In the genomic region with DNA sequence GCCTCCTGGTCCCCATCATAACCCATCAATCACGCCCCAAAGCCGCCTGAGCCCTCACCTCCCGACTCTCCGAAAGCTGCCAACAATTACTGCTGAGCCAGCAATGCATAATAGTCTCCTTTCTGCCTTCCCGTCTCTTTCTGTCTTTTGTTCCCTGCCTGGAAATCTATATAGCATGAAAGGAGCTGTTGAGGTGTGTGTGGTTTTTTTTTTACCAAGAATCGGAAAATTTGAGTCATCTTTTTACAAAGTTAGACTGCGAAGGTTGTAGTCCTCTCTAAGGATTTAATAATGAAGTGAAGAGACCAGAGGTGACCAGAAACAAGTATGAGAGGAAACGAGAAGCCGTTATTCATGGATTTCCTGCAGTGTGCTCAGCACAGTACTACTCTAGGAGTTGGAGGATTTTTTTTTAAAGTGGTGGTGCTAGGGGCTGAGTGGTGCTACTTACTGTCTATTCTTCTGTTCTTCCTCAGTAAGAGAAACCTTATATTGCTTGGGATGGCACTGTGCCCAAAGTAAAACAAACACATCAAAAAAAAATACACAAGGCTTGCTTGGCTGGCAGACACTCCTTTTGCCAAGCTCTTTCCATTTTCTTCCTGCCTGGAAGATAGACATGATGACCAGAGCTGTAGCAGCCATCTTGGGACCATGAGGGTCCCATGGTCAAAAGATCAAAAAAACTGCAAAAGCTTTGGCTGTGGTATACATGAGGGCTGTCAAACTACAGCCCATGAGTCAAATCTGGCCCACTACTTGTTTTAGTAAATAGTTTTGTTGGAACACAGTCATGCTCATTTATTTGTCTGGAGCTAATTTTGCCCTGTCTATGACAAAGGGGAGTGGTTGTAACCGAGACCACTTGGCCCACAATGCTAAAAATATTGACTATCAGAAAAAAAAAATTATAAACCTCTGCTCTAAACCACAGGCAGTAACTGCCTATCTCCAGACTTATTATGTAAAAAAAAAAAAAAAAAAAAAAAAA, we compare ENCODE assay signal across 8 cellular contexts. TPM values are rescaled to one million over a fixed set of nuclear protein-coding genes. Genes with fewer than 3 reads are reported as not detected.
DNase-seq lines count a peak whose midpoint lies in the region; TF ChIP-seq lines count a peak whose summit lies in the region.

No MANE protein-coding gene starts in this region.

- no peaks in the 10 kb centered on the region for H3K27me3 ChIP-seq in trophoblast cell (ENCODE audit: insufficient read depth, low read length)

- WGBS in trophoblast cell (ENCODE audit: extremely low coverage, insufficient coverage, insufficient read length), result no CpG with 5 or more reads among the region's 10 CpGs

- no peak overlapping the region for H3K4me3 ChIP-seq in trophoblast cell (ENCODE audit: low read depth, low read length)

- peak overlapping the region in 1 of 2 donors; percentile 26 for H3K4me3 Mint-ChIP-seq in CD14-positive monocyte

- H3K9me3 Mint-ChIP-seq in CD14-positive monocyte, result no peaks in the 10 kb centered on the region

- H3K23ac ChIP-seq in trophoblast cell (ENCODE audit: low read length), result no peak overlapping the region

- H3K4me1 Mint-ChIP-seq in CD14-positive monocyte, result peaks cover 8% of the 10 kb centered on the region

- peak overlapping the region in 1 of 7 donors; percentile 26 for H3K27ac Mint-ChIP-seq in CD14-positive monocyte

- DNase-seq in ELR (ENCODE audit: low read depth) (peak; percentile 17), M059J (ENCODE audit: low read depth) (peak; percentile 68), dermis blood vessel endothelial cell (peak; percentile 20), trophoblast cell (no peak), NCI-H187 treated with DMSO at 0.1 percent for 48 hours (lab: John Stamatoyannopoulos, UW) (no peak), NCI-H2107 treated with DMSO at 0.1 percent for 48 hours (lab: John Stamatoyannopoulos, UW; ENCODE audit: unreplicated experiment) (no peak), NCI-H69 (lab: John Stamatoyannopoulos, UW) (no peak), CD14-positive monocyte (ENCODE audit: low spot score) (no peak)

- H3K27me3 Mint-ChIP-seq in CD14-positive monocyte (ENCODE audit: low read depth in 3 of 3), result peaks cover 4 to 8% (median 6%) of the 10 kb centered on the region in 3 donors

- H2AK5ac ChIP-seq in trophoblast cell (ENCODE audit: low read length), result no peak overlapping the region

- no peak overlapping the region for H3K27ac ChIP-seq in trophoblast cell (ENCODE audit: low read depth, low read length)

- intact Hi-C loops in CD14-positive monocyte (cut with micrococcal nuclease), result loop anchor here (5.0 to 10.0 kb wide), 2 partner anchors 187 to 784 kb away; no protein-coding TSS in a partner anchor

- no peak overlapping the region for H2BK12ac ChIP-seq in trophoblast cell (ENCODE audit: low read length)

- no peaks in the 10 kb centered on the region for H3K36me3 Mint-ChIP-seq in CD14-positive monocyte

- H2AFZ ChIP-seq in trophoblast cell (ENCODE audit: insufficient read depth, low read length, poor library complexity), result no peak overlapping the region

- H3K14ac ChIP-seq in trophoblast cell (ENCODE audit: low read length), result no peak overlapping the region

- H3K4me1 ChIP-seq in trophoblast cell (ENCODE audit: control insufficient read depth in 1 of 2, insufficient read depth in 2 of 2, low read length in 2 of 2), result peaks cover 0 to 2% of the 10 kb centered on the region in 2 experiments

- no peak overlapping the region for H3K4ac ChIP-seq in trophoblast cell (ENCODE audit: low read depth, low read length)

- no peak overlapping the region for H3K4me2 ChIP-seq in trophoblast cell (ENCODE audit: low read length)

- no peaks in the 10 kb centered on the region for H3K9me3 ChIP-seq in trophoblast cell (ENCODE audit: insufficient read depth, low read depth, low read length)

- H3K36me3 ChIP-seq in trophoblast cell (ENCODE audit: control insufficient read depth in 1 of 2, insufficient read depth in 2 of 2, low read length in 2 of 2), result no peaks in the 10 kb centered on the region

- H3K9ac ChIP-seq in trophoblast cell (ENCODE audit: low read length), result no peak overlapping the region

- H3K79me2 ChIP-seq in trophoblast cell (ENCODE audit: control insufficient read depth, insufficient read depth, low read length, poor library complexity), result no peaks in the 10 kb centered on the region

- TF ChIP-seq CTCF in CD14-positive monocyte (IDR thresholded peaks at IDR 0.05), result no peak

- no peak overlapping the region for H2BK5ac ChIP-seq in trophoblast cell (ENCODE audit: low read depth, low read length, poor library complexity)

- H3K18ac ChIP-seq in trophoblast cell (ENCODE audit: low read length), result no peak overlapping the region

- H4K12ac ChIP-seq in trophoblast cell (ENCODE audit: low read depth, low read length), result no peak overlapping the region

- H3K79me1 ChIP-seq in trophoblast cell (ENCODE audit: low read length), result peaks cover 5% of the 10 kb centered on the region

- H4K8ac ChIP-seq in trophoblast cell (ENCODE audit: low read depth, low read length), result no peak overlapping the region

- peak overlapping the region; percentile 50 for H4K91ac ChIP-seq in trophoblast cell (ENCODE audit: low read depth, low read length)

- no peak overlapping the region for H2BK120ac ChIP-seq in trophoblast cell (ENCODE audit: insufficient read depth, low read length, poor library complexity)

RNA-seq across cellular contexts. Expression of a gene that starts 37.3 kb away (rescaled TPM):
- 7.0 and 8.4 TPM in 2 replicates for total RNA-seq in M059J (2014; rRNA removed; shearing (Covaris generic))
- total RNA-seq in dermis blood vessel endothelial cell, result 17.5 and 17.6 TPM in 2 replicates
- 3.3 and 3.7 TPM in 2 replicates for polyA plus RNA-seq in trophoblast cell (2013)
- polyA plus RNA-seq in CD14-positive monocyte, result 10 to 100 TPM; 37.8 to 44.1 TPM

RNA-seq across cellular contexts. Expression of a gene that starts 55.5 kb away (rescaled TPM):
- total RNA-seq in M059J (2014; rRNA removed; shearing (Covaris generic)), result 34.6 and 55.0 TPM in 2 replicates
- 81.7 and 82.4 TPM in 2 replicates for total RNA-seq in dermis blood vessel endothelial cell
- 28.3 and 29.3 TPM in 2 replicates for polyA plus RNA-seq in trophoblast cell (2013)
- polyA plus RNA-seq in CD14-positive monocyte, result 1 to 10 TPM; 3.2 to 9.5 TPM

Comparison
In these comparisons a context has a peak if more than half of its experiments do, and no peak if none do; other contexts are left out.
1. DNase-seq: peak in ELR (single experiment), M059J (single experiment) and dermis blood vessel endothelial cell (single experiment); none in trophoblast cell (0 of 2), NCI-H187 treated with DMSO at 0.1 percent for 48 hours (single experiment), NCI-H2107 treated with DMSO at 0.1 percent for 48 hours (single experiment), NCI-H69 (single experiment) and CD14-positive monocyte (single experiment).